In the genomic region with DNA sequence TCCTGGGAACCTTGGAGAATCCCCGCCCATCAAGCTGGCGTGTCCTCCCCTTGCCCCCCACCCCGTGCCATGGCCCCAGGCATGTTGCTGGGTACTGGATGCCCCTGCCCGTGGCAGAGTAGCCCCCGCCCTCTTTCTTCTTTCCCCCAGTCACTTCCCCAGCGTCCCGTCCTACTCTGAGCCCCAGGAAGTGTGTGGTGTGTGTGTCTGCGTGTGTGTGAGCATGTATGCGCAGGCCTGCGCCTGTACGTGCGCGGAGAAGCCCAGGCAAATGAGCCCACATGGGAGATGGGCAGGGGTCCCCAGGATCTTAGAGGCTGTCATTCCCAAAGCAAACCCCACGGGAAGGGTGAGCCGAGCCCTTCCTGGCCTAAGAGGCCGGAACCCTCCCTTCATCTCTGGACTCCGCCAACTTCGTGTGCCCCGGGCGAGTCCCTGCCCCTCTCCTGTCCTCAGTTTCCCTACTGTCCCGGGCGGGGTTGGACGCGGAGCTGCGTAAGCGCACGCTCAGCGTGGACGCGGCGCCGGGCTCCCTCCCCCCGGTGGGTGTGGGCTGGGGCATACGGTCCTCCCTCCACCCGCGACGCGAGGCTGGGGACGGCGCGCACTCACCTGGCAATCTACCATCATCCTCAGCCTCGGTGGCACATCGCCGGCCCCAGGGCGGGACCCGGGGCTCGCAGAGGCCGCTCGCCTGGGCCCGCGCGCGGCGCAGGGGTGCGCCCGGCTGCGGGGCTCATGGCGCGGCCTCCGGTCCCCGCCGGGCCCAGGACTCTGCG, we compare ENCODE assay signal across 8 cellular contexts. TPM values are rescaled to one million over a fixed set of nuclear protein-coding genes. Genes with fewer than 3 reads are reported as not detected.
DNase-seq lines count a peak whose midpoint lies in the region; ATAC-seq and TF ChIP-seq lines count a peak whose summit lies in the region.

No MANE protein-coding gene starts in this region.

- H4K20me1 ChIP-seq in OCI-LY1 (ENCODE audit: insufficient read depth, low read length) = no peaks in the 10 kb centered on the region

- H3K36me3 Mint-ChIP-seq in activated T-helper 2 cell treated with anti-CD3 and anti-CD28 coated beads, Interferon-gamma antibody, Interleukin-2, Interleukin-4, amounts not matched to agents 10 μg/mL and 5 μg/mL and 100 μg/mL, durations not matched to agents 14 hours and 24 hours and 36 hours (ENCODE audit: low read depth) = peaks cover 19% of the 10 kb centered on the region

- no peak for DNase-seq in Right ventricle myocardium inferior (ENCODE audit: missing footprints)
- DNase-seq in cardiac septum (ENCODE audit: low spot score) = no peak
- peak; percentile 56 for DNase-seq in activated T-helper 2 cell treated with anti-CD3 and anti-CD28 coated beads, Interferon-gamma antibody, Interleukin-2, Interleukin-4, amounts not matched to agents 10 μg/mL and 5 μg/mL and 100 μg/mL, durations not matched to agents 14 hours and 24 hours and 36 hours (ENCODE audit: low spot score)
- peak; percentile 30 for DNase-seq in fibroblast of pulmonary artery (ENCODE audit: low read depth)
- no peak for DNase-seq in omental fat pad (ENCODE audit: low spot score)
- no peak for DNase-seq in NCI-H526 treated with DMSO at 0.1 percent for 48 hours (lab: John Stamatoyannopoulos, UW)

- peaks cover 29% of the 10 kb centered on the region for H3K4me1 Mint-ChIP-seq in activated T-helper 2 cell treated with anti-CD3 and anti-CD28 coated beads, Interferon-gamma antibody, Interleukin-2, Interleukin-4, amounts not matched to agents 10 μg/mL and 5 μg/mL and 100 μg/mL, durations not matched to agents 14 hours and 24 hours and 36 hours (ENCODE audit: low read depth)

- peak overlapping the region; percentile 68 for H3K4me3 ChIP-seq in OCI-LY1 (ENCODE audit: low read depth, low read length, poor library complexity, severe bottlenecking)
- peak overlapping the region; percentile 74 for H3K4me3 ChIP-seq in fibroblast of pulmonary artery (replicated peaks; ENCODE audit: low read depth, low read length)

- peak; percentile 31 for ATAC-seq in Right ventricle myocardium inferior
- peak; percentile 7 for ATAC-seq in HG02981 (IDR thresholded peaks at IDR 0.05; ENCODE audit: unreplicated experiment)
- peak; percentile 11 for ATAC-seq in omental fat pad (ENCODE audit: low FRiP score)

- TF ChIP-seq CTCF in OCI-LY1 (IDR thresholded peaks at IDR 0.05; ENCODE audit: low read length) (no peak), fibroblast of pulmonary artery (IDR thresholded peaks at IDR 0.05; ENCODE audit: low read length, missing control alignments) (no peak), omental fat pad (IDR thresholded peaks at IDR 0.05) (no peak)

- H3K9me2 ChIP-seq in OCI-LY1 (ENCODE audit: low read depth, low read length) = no peaks in the 10 kb centered on the region

- peak overlapping the region; percentile 13 for H3K27ac ChIP-seq in OCI-LY1 (ENCODE audit: low read depth, low read length, poor library complexity, severe bottlenecking)

- no peaks in the 10 kb centered on the region for H3K9me3 Mint-ChIP-seq in activated T-helper 2 cell treated with anti-CD3 and anti-CD28 coated beads, Interferon-gamma antibody, Interleukin-2, Interleukin-4, amounts not matched to agents 10 μg/mL and 5 μg/mL and 100 μg/mL, durations not matched to agents 14 hours and 24 hours and 36 hours

- H3K4me2 ChIP-seq in OCI-LY1 (ENCODE audit: low read length) = peak overlapping the region; percentile 71

- no peaks in the 10 kb centered on the region for H3K36me3 ChIP-seq in OCI-LY1 (ENCODE audit: insufficient read depth, low read length)

- H3F3A ChIP-seq in OCI-LY1 (ENCODE audit: insufficient read depth, low read length) = no peaks in the 10 kb centered on the region

- H3K27ac Mint-ChIP-seq in activated T-helper 2 cell treated with anti-CD3 and anti-CD28 coated beads, Interferon-gamma antibody, Interleukin-2, Interleukin-4, amounts not matched to agents 10 μg/mL and 5 μg/mL and 100 μg/mL, durations not matched to agents 14 hours and 24 hours and 36 hours = peak overlapping the region; percentile 92

- H2AFZ ChIP-seq in OCI-LY1 (ENCODE audit: low read length) = no peak overlapping the region

- H3K27me3 ChIP-seq in OCI-LY1 (ENCODE audit: insufficient read depth, low read length) = no peaks in the 10 kb centered on the region

- peak overlapping the region; percentile 89 for H3K4me3 Mint-ChIP-seq in activated T-helper 2 cell treated with anti-CD3 and anti-CD28 coated beads, Interferon-gamma antibody, Interleukin-2, Interleukin-4, amounts not matched to agents 10 μg/mL and 5 μg/mL and 100 μg/mL, durations not matched to agents 14 hours and 24 hours and 36 hours (ENCODE audit: low read depth)

- peak overlapping the region; percentile 76 for H3K9ac ChIP-seq in OCI-LY1 (ENCODE audit: low read length)

- H3K9me3 ChIP-seq in OCI-LY1 (ENCODE audit: low read length) = no peaks in the 10 kb centered on the region

- H3K4me1 ChIP-seq in OCI-LY1 (ENCODE audit: insufficient read depth, low read length, severe bottlenecking) = peaks cover 35% of the 10 kb centered on the region

- H3K79me2 ChIP-seq in OCI-LY1 (ENCODE audit: insufficient read depth, low read length) = no peaks in the 10 kb centered on the region

- intact Hi-C loops in Right ventricle myocardium inferior (cut with DNase I) (loop anchor here (5.0 kb wide), 1 partner anchor 116 kb away; a partner anchor contains a TSS), cardiac septum (cut with DNase I) (loop anchor here (2.0 to 5.0 kb wide), 3 partner anchors 28 to 116 kb away; a partner anchor contains a TSS)
- intact Hi-C loops in activated T-helper 2 cell treated with anti-CD3 and anti-CD28 coated beads, Interferon-gamma antibody, Interleukin-2, Interleukin-4, amounts not matched to agents 10 μg/mL and 5 μg/mL and 100 μg/mL, durations not matched to agents 14 hours and 24 hours and 36 hours (cut with micrococcal nuclease) = loop anchor here (1.0 to 10.0 kb wide), 5 partner anchors 27 to 226 kb away; a partner anchor contains a TSS

- H3K27me3 Mint-ChIP-seq in activated T-helper 2 cell treated with anti-CD3 and anti-CD28 coated beads, Interferon-gamma antibody, Interleukin-2, Interleukin-4, amounts not matched to agents 10 μg/mL and 5 μg/mL and 100 μg/mL, durations not matched to agents 14 hours and 24 hours and 36 hours (ENCODE audit: low read depth) = no peaks in the 10 kb centered on the region

RNA-seq across cellular contexts. Expression of a gene that starts 15.2 kb away (rescaled TPM):
- total RNA-seq in Right ventricle myocardium inferior = 8.2 TPM
- 4.6 TPM for total RNA-seq in cardiac septum
- total RNA-seq in activated T-helper 2 cell treated with anti-CD3 and anti-CD28 coated beads, Interferon-gamma antibody, Interleukin-2, Interleukin-4, amounts not matched to agents 10 μg/mL and 5 μg/mL and 100 μg/mL, durations not matched to agents 14 hours and 24 hours and 36 hours = 6.8 and 7.4 TPM in 2 replicates
- total RNA-seq in omental fat pad = 10 to 100 TPM; 23.4 to 29.1 (median 26.9) TPM

RNA-seq across cellular contexts. Expression of a gene that starts 27.5 kb away (rescaled TPM):
- total RNA-seq in Right ventricle myocardium inferior (33.7 TPM), cardiac septum (23.9 TPM), omental fat pad (100 to 1,000 TPM in 1 of 4 donors, 10 to 100 TPM in 3; 33.9 to 177 (median 68.9) TPM)
- 78.8 and 85.8 TPM in 2 replicates for total RNA-seq in activated T-helper 2 cell treated with anti-CD3 and anti-CD28 coated beads, Interferon-gamma antibody, Interleukin-2, Interleukin-4, amounts not matched to agents 10 μg/mL and 5 μg/mL and 100 μg/mL, durations not matched to agents 14 hours and 24 hours and 36 hours

Comparison
In these comparisons a context has a peak if more than half of its experiments do, and no peak if none do; other contexts are left out.
1. DNase-seq: peak in activated T-helper 2 cell treated with anti-CD3 and anti-CD28 coated beads, Interferon-gamma antibody, Interleukin-2, Interleukin-4, amounts not matched to agents 10 μg/mL and 5 μg/mL and 100 μg/mL, durations not matched to agents 14 hours and 24 hours and 36 hours (single experiment) and fibroblast of pulmonary artery (single experiment); none in Right ventricle myocardium inferior (single experiment), cardiac septum (single experiment), omental fat pad (single experiment) and NCI-H526 treated with DMSO at 0.1 percent for 48 hours (single experiment).
2. Peak in every context shown above with its lines, with median percentiles within 50 percentile points of each other: ATAC-seq.